In genomic region chr15:26261966-26262365, GRCh38 we compare ENCODE assay signal across 17 cellular contexts.
DNase-seq lines count a peak whose midpoint lies in the region; ATAC-seq and TF ChIP-seq lines count a peak whose summit lies in the region.
"Had no signal": no experiment of that assay in that cellular context is flagged by ENCODE, and none has a peak within 500 bp of the region (broad histone marks: within the 10 kb centered on the region; RNA-seq: fewer than 3 reads in every experiment).

No MANE protein-coding gene starts in this region.

- peak; percentile 61 for DNase-seq in Right ventricle myocardium superior
- DNase-seq in heart right ventricle: peak in 1 of 2 donors; percentile 22
- DNase-seq in left ventricle myocardium superior: peak; percentile 78
- DNase-seq in neuronal stem cell (ENCODE audit: low spot score): no peak
- DNase-seq in SHP77 (lab: John Stamatoyannopoulos, UW): no peak
- DNase-seq in GM20000 (ENCODE audit: low spot score): no peak
- DNase-seq: C1 segment of cervical spinal cord; Calu3; CD4-positive, alpha-beta memory T cell; COR-L47; DMS53; DMS79 treated with DMSO at 0.1 percent for 48 hours; GF-D8; HFFc6 had no signal

- H2BK5ac ChIP-seq in neuronal stem cell (ENCODE audit: low read length): no peak overlapping the region

- H3K4me3 ChIP-seq in heart right ventricle (peak overlapping the region in 3 of 10 donors; percentile 3 to 31 (median 18)), neuronal stem cell (ENCODE audit: low read length in 2 of 2) (no peak overlapping the region)
- H3K4me3 ChIP-seq: GM23248, HAP-1 had no signal

- H2AK5ac ChIP-seq in neuronal stem cell (ENCODE audit: low read depth, low read length): peak overlapping the region; percentile 23

- H2BK15ac ChIP-seq in neuronal stem cell (ENCODE audit: low read length): no peak overlapping the region

- H3K27me3 ChIP-seq in heart right ventricle (peaks cover 0 to 2% (median 0%) of the 10 kb centered on the region in 7 donors), neuronal stem cell (ENCODE audit: control insufficient read depth in 3 of 3, insufficient read depth in 3 of 3, low read depth in 1 of 3, low read length in 3 of 3) (no peaks in the 10 kb centered on the region)

- H3K79me1 ChIP-seq in neuronal stem cell (ENCODE audit: low read depth, low read length): no peaks in the 10 kb centered on the region

- H3K9ac ChIP-seq in neuronal stem cell (ENCODE audit: low read depth, low read length, poor library complexity): no peak overlapping the region
- H3K9ac ChIP-seq: GM23248 had no signal

- no peak overlapping the region for H4K91ac ChIP-seq in neuronal stem cell (ENCODE audit: low read depth, low read length, poor library complexity)

- no peaks in the 10 kb centered on the region for H3K9me3 ChIP-seq in heart right ventricle
- no peaks in the 10 kb centered on the region for H3K9me3 ChIP-seq in neuronal stem cell (replicated peaks in 1 of 2; ENCODE audit: control insufficient read depth in 2 of 2, insufficient read depth in 1 of 2, low read depth in 1 of 2, low read length in 2 of 2)
- H3K9me3 ChIP-seq: HAP-1 had no signal

- no peak overlapping the region for H3K23ac ChIP-seq in neuronal stem cell (ENCODE audit: low read depth, low read length, poor library complexity)

- intact Hi-C loops in Right ventricle myocardium superior (cut with DNase I) (no loop called here), heart right ventricle (cut with DNase I) (loop anchor here in 5 of 10 donors (5.0 to 10.0 kb wide), 4 partner anchors 77 to 757 kb away; no protein-coding TSS in a partner anchor), left ventricle myocardium superior (cut with micrococcal nuclease) (loop anchor here (5.0 kb wide), 1 partner anchor 755 kb away; no protein-coding TSS in a partner anchor)

- no peak overlapping the region for H2AFZ ChIP-seq in neuronal stem cell (ENCODE audit: low read length)
- H2AFZ ChIP-seq: GM23248 had no signal

- H2BK120ac ChIP-seq in neuronal stem cell (ENCODE audit: low read depth, low read length): no peak overlapping the region

- 54 to 55% methylated on average over 6 of the region's 6 CpGs for WGBS in heart right ventricle, 2 donors
- no CpG with 5 or more reads among the region's 6 CpGs for WGBS in neuronal stem cell (ENCODE audit: extremely low coverage in 2 of 2, insufficient read length in 2 of 2, insufficient replicate concordance in 1 of 2), 2 donors

- no peak overlapping the region for H4K8ac ChIP-seq in neuronal stem cell (ENCODE audit: low read depth, low read length)

- H3K4me1 ChIP-seq in heart right ventricle: no peaks in the 10 kb centered on the region
- H3K4me1 ChIP-seq in neuronal stem cell (ENCODE audit: control insufficient read depth in 2 of 2, insufficient read depth in 1 of 2, low read depth in 1 of 2, low read length in 2 of 2): peaks cover 0 to 2% of the 10 kb centered on the region in 2 donors
- H3K4me1 ChIP-seq: HAP-1 had no signal

- H3K4ac ChIP-seq in neuronal stem cell (ENCODE audit: low read length): no peak overlapping the region

- H3K36me3 ChIP-seq in heart right ventricle (no peaks in the 10 kb centered on the region), neuronal stem cell (replicated peaks in 1 of 2; ENCODE audit: control insufficient read depth in 2 of 2, insufficient read depth in 2 of 2, low read length in 2 of 2) (no peaks in the 10 kb centered on the region)
- H3K36me3 ChIP-seq: HAP-1 had no signal

- H2BK12ac ChIP-seq in neuronal stem cell (ENCODE audit: low read length): no peak overlapping the region

- no peak for TF ChIP-seq CTCF in heart right ventricle (IDR thresholded peaks at IDR 0.05)
- no peak for TF ChIP-seq CTCF in GM20000 (IDR thresholded peaks at IDR 0.05; ENCODE audit: extremely low read depth, missing control alignments)

- H3K27ac ChIP-seq in heart right ventricle (peak overlapping the region in 8 of 10 donors; percentile 8 to 73 (median 56)), neuronal stem cell (replicated peaks; ENCODE audit: low read length) (no peak overlapping the region)
- H3K27ac ChIP-seq: GM23248 had no signal

- no peak overlapping the region for H3K4me2 ChIP-seq in neuronal stem cell (ENCODE audit: insufficient read depth, low read length, poor library complexity, severe bottlenecking)

- H3K14ac ChIP-seq in neuronal stem cell (ENCODE audit: low read length): no peak overlapping the region

- ATAC-seq in Right ventricle myocardium superior (ENCODE audit: poor library complexity): peak; percentile 92
- peak; percentile 60 to 94 (median 86) for ATAC-seq in heart right ventricle
- ATAC-seq in left ventricle myocardium superior: peak; percentile 95
- ATAC-seq in GM18868 (IDR thresholded peaks at IDR 0.05; ENCODE audit: unreplicated experiment): no peak

- no peak overlapping the region for H3K18ac ChIP-seq in neuronal stem cell (ENCODE audit: low read length)

Comparison
In these comparisons a context has a peak if more than half of its experiments do, and no peak if none do; other contexts are left out.
1. DNase-seq: peak in Right ventricle myocardium superior (single experiment) and left ventricle myocardium superior (single experiment); none in neuronal stem cell (single experiment), SHP77 (0 of 2) and GM20000 (single experiment).